ENCODE assay signal across 30 cellular contexts in the genomic region with DNA sequence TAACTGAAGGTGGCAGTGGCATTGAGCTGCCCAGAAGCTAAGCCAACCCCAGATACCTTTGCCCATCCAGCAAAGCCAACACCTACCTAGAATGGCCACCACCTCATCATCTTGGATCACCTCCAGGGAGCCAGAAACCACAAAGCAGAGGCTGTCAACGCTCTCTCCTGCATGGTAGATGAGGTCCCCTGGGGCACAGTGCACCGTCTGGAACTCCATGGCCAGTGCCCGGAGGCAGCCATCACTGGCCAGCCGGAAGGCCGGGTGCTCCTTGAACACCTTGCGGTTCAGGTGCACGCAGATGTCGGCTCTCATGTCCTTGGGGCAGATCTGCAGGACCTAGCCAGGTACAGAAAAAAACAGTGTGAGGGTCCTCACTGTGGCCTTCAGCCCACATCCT.
"Had no signal": no experiment of that assay in that cellular context is flagged by ENCODE, and none has a peak within 500 bp of the region (broad histone marks: within the 10 kb centered on the region; RNA-seq: fewer than 3 reads in every experiment).

No MANE protein-coding gene starts in this region.

- H3K4me1 ChIP-seq: adrenal gland, body of pancreas, esophagus muscularis mucosa, foreskin keratinocyte, gastrocnemius medialis, heart left ventricle had no signal

- H3K27me3 ChIP-seq: adrenal gland, body of pancreas, esophagus muscularis mucosa, gastrocnemius medialis, heart left ventricle had no signal

- H3K9me3 ChIP-seq: adrenal gland, body of pancreas, esophagus muscularis mucosa, gastrocnemius medialis, heart left ventricle had no signal

- H3K36me3 ChIP-seq: adrenal gland, esophagus muscularis mucosa, gastrocnemius medialis, heart left ventricle had no signal

- H3K27ac ChIP-seq: adrenal gland, body of pancreas, esophagus muscularis mucosa, foreskin keratinocyte, gastrocnemius medialis, heart left ventricle had no signal

- DNase-seq: activated CD4-positive, alpha-beta memory T cell treated with anti-CD3 and anti-CD28 coated beads for 36 hours; activated CD4-positive, alpha-beta T cell treated with anti-CD3 and anti-CD28 coated beads for 36 hours; activated CD4-positive, alpha-beta T cell treated with anti-CD3 and anti-CD28 coated beads, Interleukin-2, amount 10 ng/mL, durations not matched to agents 24 days and 14 days; activated CD4-positive, CD25-positive, alpha-beta regulatory T cell; activated CD4-positive, CD25-positive, alpha-beta regulatory T cell treated with anti-CD3 and anti-CD28 coated beads, Interleukin-2, amount 50 U/mL, for 72 hours; activated CD8-positive, alpha-beta memory T cell treated with anti-CD3 and anti-CD28 coated beads, Interleukin-2, amount 10 ng/mL, durations not matched to agents 7 days and 5 days; activated CD8-positive, alpha-beta memory T cell treated with anti-CD3 and anti-CD28 coated beads, Interleukin-2, amount 50 U/mL, for 4 hours; activated CD8-positive, alpha-beta T cell treated with anti-CD3 and anti-CD28 coated beads, Interleukin-2, amount 10 ng/mL, durations not matched to agents 7 days and 5 days; activated effector memory CD4-positive, alpha-beta T cell treated with anti-CD3 and anti-CD28 coated beads, Interleukin-2, amount 50 U/mL, for 16 hours; activated naive CD4-positive, alpha-beta T cell treated with anti-CD3 and anti-CD28 coated beads for 36 hours; activated naive CD8-positive, alpha-beta T cell treated with anti-CD3 and anti-CD28 coated beads for 36 hours; activated naive CD8-positive, alpha-beta T cell treated with anti-CD3 and anti-CD28 coated beads, Interleukin-2, amount 50 U/mL, for 24 hours; activated T-cell treated with anti-CD3 and anti-CD28 coated beads, Interleukin-2, amount 50 U/mL, for 1 hour; activated T-cell treated with anti-CD3 and anti-CD28 coated beads, Interleukin-2, amount 50 U/mL, for 48 hours; adrenal gland; amygdala; aorta; body of pancreas; cortex of kidney; dermis blood vessel endothelial cell; effector CD4-positive, alpha-beta T cell; effector memory CD8-positive, alpha-beta T cell; erythroblast; foreskin keratinocyte; gastrocnemius medialis; glutamatergic neuron; heart left ventricle; T-helper 17 cell; T1000 had no signal

- ATAC-seq: activated CD4-positive, alpha-beta T cell treated with anti-CD3 and anti-CD28 coated beads for 36 hours; activated CD8-positive, alpha-beta memory T cell treated with anti-CD3 and anti-CD28 coated beads, Interleukin-2, amount 10 ng/mL, durations not matched to agents 7 days and 5 days; activated CD8-positive, alpha-beta T cell treated with anti-CD3 and anti-CD28 coated beads, Interleukin-2, amount 10 ng/mL, durations not matched to agents 7 days and 5 days; activated naive CD8-positive, alpha-beta T cell treated with anti-CD3 and anti-CD28 coated beads, Interleukin-2, amount 50 U/mL, for 24 hours; body of pancreas; effector memory CD8-positive, alpha-beta T cell; foreskin keratinocyte; gastrocnemius medialis; heart left ventricle; T-helper 17 cell had no signal

- H3K4me3 ChIP-seq: adrenal gland, body of pancreas, esophagus muscularis mucosa, gastrocnemius medialis, heart left ventricle had no signal
